ENCODE assay signal across 1 cellular context in genomic region chrX:70960728-70961127, GRCh38.
TF ChIP-seq lines count a peak whose summit lies in the region.

No MANE protein-coding gene starts in this region.

TF ChIP-seq in H1, 55 proteins besides CTCF, POLR2A, EP300 and RAD21:
- TF ChIP-seq CBX5 (IDR thresholded peaks at IDR 0.05; ENCODE audit: low read depth, low read length) (no peak), FOSL1 (IDR thresholded peaks at IDR 0.05; ENCODE audit: insufficient read depth, low read depth, low read length) (no peak), SP1 (IDR thresholded peaks at IDR 0.05; ENCODE audit: low read depth, low read length) (no peak), SIRT6 (IDR thresholded peaks at IDR 0.05; ENCODE audit: low read length) (no peak), HDAC6 (IDR thresholded peaks at IDR 0.05; ENCODE audit: low read depth, low read length) (no peak), RXRA (IDR thresholded peaks at IDR 0.05; ENCODE audit: insufficient read depth, low read depth, low read length) (no peak), EZH2 (IDR thresholded peaks at IDR 0.05; ENCODE audit: low read depth, low read length, severe bottlenecking) (no peak), SP4 (IDR thresholded peaks at IDR 0.05; ENCODE audit: low read length) (no peak), TBP (IDR thresholded peaks at IDR 0.05; ENCODE audit: low read depth, low read length) (no peak), YY1 (IDR thresholded peaks at IDR 0.05; ENCODE audit: low read depth, low read length) (no peak), TAF7 (optimal IDR thresholded peaks at IDR 0.05; ENCODE audit: borderline replicate concordance, low read depth, low read length) (no peak)
